ENCODE assay signal across 8 cellular contexts in genomic region chr7:6589829-6590644, GRCh38. TPM values are rescaled to one million over a fixed set of nuclear protein-coding genes. Genes with fewer than 3 reads are reported as not detected.
DNase-seq lines count a peak whose midpoint lies in the region; ATAC-seq and TF ChIP-seq lines count a peak whose summit lies in the region.

Gene INTS15 (plus strand): TSS chr7:6590021. CDS start chr7:6590284, 263 bp downstream.

- H3K27ac Mint-ChIP-seq in activated naive CD8-positive, alpha-beta T cell treated with anti-CD3 and anti-CD28 coated beads, Interleukin-2, amount 10 ng/mL, durations not matched to agents 7 days and 5 days: peak within 1 kb of the TSS; percentile 94
- peak within 1 kb of the TSS; percentile 91 for H3K27ac Mint-ChIP-seq in type B pancreatic cell

- peak within 1 kb of the TSS; percentile 79 for H3K4me2 ChIP-seq in SU-DHL-6 (ENCODE audit: low read depth, low read length, poor library complexity, severe bottlenecking)

- H4K20me1 ChIP-seq in SU-DHL-6 (ENCODE audit: low read depth, low read length): no peaks in the 10 kb centered on the region

- no peaks in the 10 kb centered on the region for H3K27me3 Mint-ChIP-seq in activated naive CD8-positive, alpha-beta T cell treated with anti-CD3 and anti-CD28 coated beads, Interleukin-2, amount 10 ng/mL, durations not matched to agents 7 days and 5 days
- H3K27me3 Mint-ChIP-seq in type B pancreatic cell: no peaks in the 10 kb centered on the region

- TF ChIP-seq CTCF in SU-DHL-6 (IDR thresholded peaks at IDR 0.05; ENCODE audit: insufficient read depth, low read length, poor library complexity, severe bottlenecking) (peak; percentile 23), cardiac muscle cell (IDR thresholded peaks at IDR 0.05; ENCODE audit: low read depth, low read length) (peak; percentile 26), type B pancreatic cell (conservative IDR thresholded peaks at IDR 0.05) (peak; percentile 88)

- DNase-seq in HAP-1 (ENCODE audit: low spot score in 2 of 2) (peak; percentile 63 to 85), M059J (ENCODE audit: low read depth) (peak; percentile 70), cardiac muscle cell (ENCODE audit: low read depth in 1 of 2, low spot score in 1 of 2) (peak; percentile 88 to 91), posterior cingulate gyrus (peak; percentile 52 to 96 (median 61)), type B pancreatic cell (ENCODE audit: extremely low spot score, unreplicated experiment) (peak; percentile 92)
- DNase-seq in activated naive CD8-positive, alpha-beta T cell treated with anti-CD3 and anti-CD28 coated beads, Interleukin-2, amount 10 ng/mL, durations not matched to agents 7 days and 5 days: peak; percentile 95

- no peaks in the 10 kb centered on the region for H3K9me2 ChIP-seq in SU-DHL-6 (replicated peaks; ENCODE audit: insufficient read depth, low read length)

- H3K9me3 Mint-ChIP-seq in activated naive CD8-positive, alpha-beta T cell treated with anti-CD3 and anti-CD28 coated beads, Interleukin-2, amount 10 ng/mL, durations not matched to agents 7 days and 5 days: no peaks in the 10 kb centered on the region
- H3K9me3 Mint-ChIP-seq in type B pancreatic cell: no peaks in the 10 kb centered on the region

- H3K36me3 ChIP-seq in HAP-1 (replicated peaks) (peaks cover 51% of the 10 kb centered on the region), SU-DHL-6 (ENCODE audit: low read length) (peaks cover 6% of the 10 kb centered on the region; the same call in 1 of the 2 replicates), cardiac muscle cell (peaks cover 34% of the 10 kb centered on the region)

- in situ Hi-C loops in HAP-1 (cut with MboI; ENCODE audit: low sequenced_read_pairs): no loop called here

- peaks cover 17% of the 10 kb centered on the region for H3K79me2 ChIP-seq in SU-DHL-6 (ENCODE audit: insufficient read depth, low read length)

- POLR2A ChIA-PET in activated naive CD8-positive, alpha-beta T cell treated with anti-CD3 and anti-CD28 coated beads, Interleukin-2, amount 10 ng/mL, durations not matched to agents 7 days and 5 days (lab: Charles Lee): interaction anchor here (0.7 to 1.8 kb wide), 8 partner anchors 9 to 136 kb away, joined by 3 to 8 read pairs (median 4); partner anchors contain the start of gene ZNF316

- H3K36me3 Mint-ChIP-seq in activated naive CD8-positive, alpha-beta T cell treated with anti-CD3 and anti-CD28 coated beads, Interleukin-2, amount 10 ng/mL, durations not matched to agents 7 days and 5 days: peaks cover 27% of the 10 kb centered on the region
- H3K36me3 Mint-ChIP-seq in type B pancreatic cell: peaks cover 15% of the 10 kb centered on the region

- 0 out of 2 replicates have a peak, but pooled peaks cover 5% of the 10 kb centered on the region for H3F3A ChIP-seq in SU-DHL-6 (ENCODE audit: insufficient read depth)

- peaks cover 4% of the 10 kb centered on the region for H3K4me1 ChIP-seq in HAP-1
- peaks cover 4% of the 10 kb centered on the region for H3K4me1 ChIP-seq in cardiac muscle cell (ENCODE audit: low read depth)

- H3K9me3 ChIP-seq in HAP-1: no peaks in the 10 kb centered on the region
- H3K9me3 ChIP-seq in SU-DHL-6 (ENCODE audit: insufficient read depth, low read length): no peaks in the 10 kb centered on the region
- H3K9me3 ChIP-seq in cardiac muscle cell (ENCODE audit: low read depth): no peaks in the 10 kb centered on the region

- peak; percentile 94 for TF ChIP-seq POLR2A in GM10847 (IDR thresholded peaks at IDR 0.05; ENCODE audit: extremely low read depth, insufficient read length)

- peak within 1 kb of the TSS; percentile 84 for H3K4me3 ChIP-seq in HAP-1
- peak within 1 kb of the TSS; percentile 95 for H3K4me3 ChIP-seq in SU-DHL-6 (ENCODE audit: insufficient read depth, low read length, poor library complexity, severe bottlenecking)
- peak within 1 kb of the TSS; percentile 81 for H3K4me3 ChIP-seq in cardiac muscle cell

- H3K9ac ChIP-seq in SU-DHL-6 (ENCODE audit: low read length): peak within 1 kb of the TSS; percentile 83

- peak within 1 kb of the TSS; percentile 99 for H3K4me3 Mint-ChIP-seq in activated naive CD8-positive, alpha-beta T cell treated with anti-CD3 and anti-CD28 coated beads, Interleukin-2, amount 10 ng/mL, durations not matched to agents 7 days and 5 days
- peak within 1 kb of the TSS; percentile 94 for H3K4me3 Mint-ChIP-seq in type B pancreatic cell

- intact Hi-C loops in posterior cingulate gyrus (cut with DNase I): loop anchor here (10.0 kb wide), 1 partner anchor 735 kb away; no protein-coding TSS in a partner anchor

- ATAC-seq in activated naive CD8-positive, alpha-beta T cell treated with anti-CD3 and anti-CD28 coated beads, Interleukin-2, amount 10 ng/mL, durations not matched to agents 7 days and 5 days (ENCODE audit: low read depth): peak; percentile 90

- peak within 1 kb of the TSS; percentile 71 for H2AFZ ChIP-seq in SU-DHL-6 (ENCODE audit: low read depth, low read length, severe bottlenecking)

- no peaks in the 10 kb centered on the region for H3K27me3 ChIP-seq in HAP-1 (ENCODE audit: low read depth)
- no peaks in the 10 kb centered on the region for H3K27me3 ChIP-seq in SU-DHL-6 (ENCODE audit: low read length)
- H3K27me3 ChIP-seq in cardiac muscle cell: no peaks in the 10 kb centered on the region

- peak within 1 kb of the TSS; percentile 78 for H3K27ac ChIP-seq in SU-DHL-6 (ENCODE audit: low read depth, low read length)
- peak within 1 kb of the TSS; percentile 94 for H3K27ac ChIP-seq in cardiac muscle cell

- H3K4me1 Mint-ChIP-seq in activated naive CD8-positive, alpha-beta T cell treated with anti-CD3 and anti-CD28 coated beads, Interleukin-2, amount 10 ng/mL, durations not matched to agents 7 days and 5 days: peaks cover 14% of the 10 kb centered on the region
- H3K4me1 Mint-ChIP-seq in type B pancreatic cell (ENCODE audit: unreplicated experiment): peaks cover 5% of the 10 kb centered on the region

RNA-seq across cellular contexts. Expression of gene INTS15, which starts in this region (rescaled TPM):
- total RNA-seq in M059J (2014; rRNA removed; shearing (Covaris generic)): 17.7 and 20.0 TPM in 2 replicates
- total RNA-seq in activated naive CD8-positive, alpha-beta T cell treated with anti-CD3 and anti-CD28 coated beads, Interleukin-2, amount 10 ng/mL, durations not matched to agents 7 days and 5 days: 10 to 100 TPM; 42.8 to 47.3 TPM
- total RNA-seq in cardiac muscle cell (28.5 and 37.8 TPM in 2 replicates), type B pancreatic cell (ENCODE audit: low replicate concordance) (35.8 and 44.1 TPM in 2 replicates)
- polyA plus RNA-seq in cardiac muscle cell: 25.9 and 27.0 TPM in 2 replicates

Comparison
In these comparisons a context has a peak if more than half of its experiments do, and no peak if none do; other contexts are left out.
1. Peak in every context shown above with its lines: DNase-seq, ATAC-seq, H3K4me3 ChIP-seq and H3K27ac ChIP-seq.
2. CTCF ChIP-seq: peak in every context shown above with its lines; median percentile 88 in type B pancreatic cell; 26 in cardiac muscle cell; 23 in SU-DHL-6.